In the genomic region with DNA sequence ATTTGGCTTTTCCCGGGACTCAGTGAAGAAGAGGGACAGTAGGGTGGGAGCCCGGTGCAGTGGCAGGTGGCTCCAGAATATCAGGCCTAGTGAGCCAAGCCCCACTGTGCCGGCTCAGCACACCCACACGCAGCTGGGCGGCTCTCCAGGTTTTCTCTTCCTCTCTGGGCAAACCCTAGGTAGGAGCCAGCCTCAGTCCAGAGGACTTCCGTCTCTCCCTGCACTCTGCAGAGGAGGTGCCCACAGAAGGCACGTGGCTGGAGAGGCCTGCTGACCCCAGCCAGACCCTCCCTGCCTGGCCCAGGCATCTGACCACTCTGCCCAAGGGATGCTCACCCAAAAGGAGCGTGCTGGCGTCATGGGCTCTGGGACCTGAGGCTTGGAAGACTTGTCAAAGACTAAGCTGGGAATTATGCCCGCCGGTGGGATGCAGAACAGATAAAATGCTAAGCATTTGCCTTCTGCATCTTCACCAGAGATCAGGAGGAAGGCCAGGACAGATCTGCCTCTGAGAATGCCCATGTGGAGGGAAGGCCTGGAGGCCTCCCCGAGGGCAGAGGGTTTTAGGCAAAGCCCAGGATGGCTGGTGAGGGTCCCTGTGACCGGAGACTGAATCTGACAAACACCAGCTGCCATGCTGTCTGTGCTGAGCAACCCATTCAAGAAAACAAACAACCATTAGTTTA, we compare ENCODE assay signal across 18 cellular contexts. TPM values are rescaled to one million over a fixed set of nuclear protein-coding genes. Genes with fewer than 3 reads are reported as not detected.
DNase-seq lines count a peak whose midpoint lies in the region; TF ChIP-seq lines count a peak whose summit lies in the region.
"Had no signal": no experiment of that assay in that cellular context is flagged by ENCODE, and none has a peak within 500 bp of the region (broad histone marks: within the 10 kb centered on the region; RNA-seq: fewer than 3 reads in every experiment).

No MANE protein-coding gene starts in this region.

- POLR2A ChIA-PET in activated CD4-positive, alpha-beta memory T cell treated with anti-CD3 and anti-CD28 coated beads, Interleukin-2, amount 10 ng/mL, durations not matched to agents 7 days and 5 days (lab: Charles Lee) = no interaction called here

- H4K91ac ChIP-seq in mesenchymal stem cell (ENCODE audit: low read length) = no peak overlapping the region

- H3K27ac Mint-ChIP-seq in activated CD4-positive, alpha-beta memory T cell treated with anti-CD3 and anti-CD28 coated beads, Interleukin-2, amount 10 ng/mL, durations not matched to agents 7 days and 5 days = no peak overlapping the region
- H3K27ac Mint-ChIP-seq: CD4-positive, alpha-beta T cell had no signal

- H2AK5ac ChIP-seq in mesenchymal stem cell (ENCODE audit: low read length, severe bottlenecking) = no peak overlapping the region

- no peak overlapping the region for H2BK12ac ChIP-seq in mesenchymal stem cell (ENCODE audit: low read length in 2 of 2)

- no peak overlapping the region for H3K23ac ChIP-seq in mesenchymal stem cell (ENCODE audit: low read length in 2 of 2)

- H3K4me1 ChIP-seq in vagina = no peaks in the 10 kb centered on the region
- H3K4me1 ChIP-seq in mesenchymal stem cell (ENCODE audit: control insufficient read depth, insufficient read depth, low read depth, low read length) = no peaks in the 10 kb centered on the region
- H3K4me1 ChIP-seq: A549 had no signal

- H3K27me3 ChIP-seq in vagina (no peaks in the 10 kb centered on the region), mesenchymal stem cell (ENCODE audit: control insufficient read depth in 1 of 2, insufficient read depth in 1 of 2, low read length in 2 of 2) (no peaks in the 10 kb centered on the region)

- H3K9me3 ChIP-seq in vagina = no peaks in the 10 kb centered on the region
- no peaks in the 10 kb centered on the region for H3K9me3 ChIP-seq in mesenchymal stem cell (ENCODE audit: control insufficient read depth, low read length)
- H3K9me3 ChIP-seq: A549 had no signal

- no peaks in the 10 kb centered on the region for H3K27me3 Mint-ChIP-seq in activated CD4-positive, alpha-beta memory T cell treated with anti-CD3 and anti-CD28 coated beads, Interleukin-2, amount 10 ng/mL, durations not matched to agents 7 days and 5 days
- H3K27me3 Mint-ChIP-seq: CD4-positive, alpha-beta T cell had no signal

- H3K36me3 ChIP-seq in vagina (no peaks in the 10 kb centered on the region), mesenchymal stem cell (ENCODE audit: control insufficient read depth in 1 of 2, insufficient read depth in 2 of 2, low read depth in 1 of 2, low read length in 2 of 2) (no peaks in the 10 kb centered on the region)

- H4K8ac ChIP-seq in mesenchymal stem cell (ENCODE audit: low read length) = no peak overlapping the region

- H3K4me3 Mint-ChIP-seq in activated CD4-positive, alpha-beta memory T cell treated with anti-CD3 and anti-CD28 coated beads, Interleukin-2, amount 10 ng/mL, durations not matched to agents 7 days and 5 days = no peak overlapping the region
- H3K4me3 Mint-ChIP-seq: CD4-positive, alpha-beta T cell had no signal

- H3K14ac ChIP-seq in mesenchymal stem cell (ENCODE audit: low read length in 2 of 2) = no peak overlapping the region

- no peaks in the 10 kb centered on the region for H3K9me3 Mint-ChIP-seq in activated CD4-positive, alpha-beta memory T cell treated with anti-CD3 and anti-CD28 coated beads, Interleukin-2, amount 10 ng/mL, durations not matched to agents 7 days and 5 days
- H3K9me3 Mint-ChIP-seq: CD4-positive, alpha-beta T cell had no signal

- TF ChIP-seq POLR2A in vagina (IDR thresholded peaks at IDR 0.05) = no peak

- H3K18ac ChIP-seq in mesenchymal stem cell (ENCODE audit: low read depth in 1 of 2, low read length in 2 of 2) = no peak overlapping the region

- CTCF ChIA-PET in activated CD4-positive, alpha-beta memory T cell treated with anti-CD3 and anti-CD28 coated beads, Interleukin-2, amount 10 ng/mL, durations not matched to agents 7 days and 5 days (lab: Charles Lee) = no interaction called here

- intact Hi-C loops in vagina (cut with DNase I) = no loop called here

- TF ChIP-seq CTCF in vagina (IDR thresholded peaks at IDR 0.05) = no peak

- no peak overlapping the region for H2BK5ac ChIP-seq in mesenchymal stem cell (ENCODE audit: low read depth, low read length, poor library complexity, severe bottlenecking)

- 71% methylated on average over 13 of the region's 13 CpGs for WGBS in mesenchymal stem cell

- H2BK15ac ChIP-seq in mesenchymal stem cell (ENCODE audit: low read depth, poor library complexity, severe bottlenecking) = no peak overlapping the region

- H2AFZ ChIP-seq in mesenchymal stem cell (ENCODE audit: low read depth, low read length) = no peak overlapping the region

- no peak overlapping the region for H2BK120ac ChIP-seq in mesenchymal stem cell (ENCODE audit: low read depth, low read length)

- no peaks in the 10 kb centered on the region for H3K4me1 Mint-ChIP-seq in activated CD4-positive, alpha-beta memory T cell treated with anti-CD3 and anti-CD28 coated beads, Interleukin-2, amount 10 ng/mL, durations not matched to agents 7 days and 5 days

- H3K27ac ChIP-seq in vagina (no peak overlapping the region), mesenchymal stem cell (ENCODE audit: low read length, poor library complexity, severe bottlenecking) (no peak overlapping the region)
- H3K27ac ChIP-seq: A549, KMS-11 had no signal

- H3K4me2 ChIP-seq in mesenchymal stem cell (ENCODE audit: low read length, poor library complexity, severe bottlenecking) = no peak overlapping the region
- H3K4me2 ChIP-seq: A549, KMS-11 had no signal

- H3K36me3 Mint-ChIP-seq in activated CD4-positive, alpha-beta memory T cell treated with anti-CD3 and anti-CD28 coated beads, Interleukin-2, amount 10 ng/mL, durations not matched to agents 7 days and 5 days (ENCODE audit: low read depth) = no peaks in the 10 kb centered on the region

- H3K4me3 ChIP-seq in vagina = no peak overlapping the region
- peak overlapping the region in 1 of 2 experiments; percentile 2 for H3K4me3 ChIP-seq in mesenchymal stem cell (ENCODE audit: insufficient read depth in 1 of 2, low read depth in 1 of 2, low read length in 2 of 2)
- H3K4me3 ChIP-seq: A549 had no signal

- H3K79me1 ChIP-seq in mesenchymal stem cell (replicated peaks; ENCODE audit: low read length, poor library complexity, severe bottlenecking) = no peaks in the 10 kb centered on the region

- H3K4ac ChIP-seq in mesenchymal stem cell (ENCODE audit: low read depth in 1 of 2, low read length in 2 of 2) = no peak overlapping the region

- no peak overlapping the region for H3K9ac ChIP-seq in mesenchymal stem cell (ENCODE audit: low read length)
- H3K9ac ChIP-seq: KMS-11 had no signal

- peak; percentile 14 for DNase-seq in NCI-H345 (lab: John Stamatoyannopoulos, UW)
- no peak for DNase-seq in NCI-H345 treated with DMSO at 0.1 percent for 48 hours (lab: John Stamatoyannopoulos, UW; ENCODE audit: unreplicated experiment)
- DNase-seq in NCI-H2029 treated with DMSO at 0.1 percent for 48 hours (lab: John Stamatoyannopoulos, UW) = peak; percentile 17
- peak; percentile 69 for DNase-seq in mesenteric fat pad (ENCODE audit: low spot score)
- peak; percentile 47 to 81 for DNase-seq in vagina (ENCODE audit: extremely low spot score in 2 of 2)
- no peak for DNase-seq in activated CD4-positive, alpha-beta memory T cell treated with anti-CD3 and anti-CD28 coated beads, Interleukin-2, amount 10 ng/mL, durations not matched to agents 7 days and 5 days
- no peak for DNase-seq in mesenchymal stem cell
- DNase-seq in ecto neural progenitor cell (ENCODE audit: low spot score) = no peak
- DNase-seq: CD4-positive, alpha-beta T cell; GOT3; NCI-H1417 treated with DMSO at 0.1 percent for 48 hours; NCI-H510A; SIG-M5 had no signal

RNA-seq across cellular contexts. Expression of a gene that starts 40.2 kb away (rescaled TPM):
- total RNA-seq in mesenteric fat pad = not detected
- not detected for total RNA-seq in vagina
- total RNA-seq in activated CD4-positive, alpha-beta memory T cell treated with anti-CD3 and anti-CD28 coated beads, Interleukin-2, amount 10 ng/mL, durations not matched to agents 7 days and 5 days = under 1 TPM in 1 of 2 experiments, not detected in 1; 0.08 TPM
- polyA plus RNA-seq in mesenchymal stem cell (2013, experiment 1 of 2) = not detected
- polyA plus RNA-seq in mesenchymal stem cell (2013, experiment 2 of 2) = not detected
- total RNA-seq: Daoy, HepG2, MCF 10A had no signal
- polyA plus RNA-seq: A549, HepG2 had no signal

Comparison
In these comparisons a context has a peak if more than half of its experiments do, and no peak if none do; other contexts are left out.
1. DNase-seq: peak in NCI-H345 (single experiment), NCI-H2029 treated with DMSO at 0.1 percent for 48 hours (single experiment), mesenteric fat pad (single experiment) and vagina (2 of 2); none in NCI-H345 treated with DMSO at 0.1 percent for 48 hours (single experiment), activated CD4-positive, alpha-beta memory T cell treated with anti-CD3 and anti-CD28 coated beads, Interleukin-2, amount 10 ng/mL, durations not matched to agents 7 days and 5 days (single experiment), mesenchymal stem cell (single experiment) and ecto neural progenitor cell (single experiment).